Comparison of ENCODE assay signal across 1 cellular context in the genomic region with DNA sequence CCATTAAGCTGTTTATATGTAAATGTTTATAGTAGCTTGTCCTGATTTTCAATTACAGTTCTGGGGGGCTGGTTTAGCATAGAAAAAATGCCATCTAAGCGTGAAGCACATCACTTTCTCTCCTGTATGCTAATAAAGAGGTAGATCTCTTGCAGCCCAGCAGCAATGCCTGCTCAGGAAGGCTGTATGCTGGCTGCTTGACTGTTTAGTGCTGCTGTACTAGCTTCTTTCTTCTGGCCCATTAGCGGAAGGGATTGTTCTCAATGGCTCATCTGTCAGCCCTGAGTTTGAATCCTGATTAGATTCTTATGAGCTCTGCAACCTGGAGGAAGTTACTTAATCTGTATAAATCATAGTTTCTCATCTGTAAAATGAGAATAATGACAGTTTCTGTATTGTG.
TF ChIP-seq lines count a peak whose summit lies in the region.

No MANE protein-coding gene starts in this region.

TF ChIP-seq in SK-N-SH treated with all-trans-retinoic acid at 6 μM for 48 hours, 23 proteins besides CTCF, POLR2A, EP300 and RAD21 (continued from another document):
- TF ChIP-seq, protein P1, sequence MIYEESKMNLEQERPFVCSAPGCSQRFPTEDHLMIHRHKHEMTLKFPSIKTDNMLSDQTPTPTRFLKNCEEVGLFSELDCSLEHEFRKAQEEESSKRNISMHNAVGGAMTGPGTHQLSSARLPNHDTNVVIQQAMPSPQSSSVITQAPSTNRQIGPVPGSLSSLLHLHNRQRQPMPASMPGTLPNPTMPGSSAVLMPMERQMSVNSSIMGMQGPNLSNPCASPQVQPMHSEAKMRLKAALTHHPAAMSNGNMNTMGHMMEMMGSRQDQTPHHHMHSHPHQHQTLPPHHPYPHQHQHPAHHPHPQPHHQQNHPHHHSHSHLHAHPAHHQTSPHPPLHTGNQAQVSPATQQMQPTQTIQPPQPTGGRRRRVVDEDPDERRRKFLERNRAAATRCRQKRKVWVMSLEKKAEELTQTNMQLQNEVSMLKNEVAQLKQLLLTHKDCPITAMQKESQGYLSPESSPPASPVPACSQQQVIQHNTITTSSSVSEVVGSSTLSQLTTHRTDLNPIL (CRISPR knock-in tag; IDR thresholded peaks at IDR 0.05; ENCODE audit: low read depth): no peak
- TF ChIP-seq RARB (CRISPR knock-in tag; IDR thresholded peaks at IDR 0.05) (no peak), ZNF8 (CRISPR knock-in tag; IDR thresholded peaks at IDR 0.05) (no peak)
TF ChIP-seq in SK-N-SH treated with all-trans-retinoic acid at 6 μM for 48 hours: peak in this region for 0.
